In genomic region chr3:169186596-169186995, GRCh38 we compare ENCODE assay signal across 29 cellular contexts.
"Had no signal": no experiment of that assay in that cellular context is flagged by ENCODE, and none has a peak within 500 bp of the region (broad histone marks: within the 10 kb centered on the region; RNA-seq: fewer than 3 reads in every experiment).

No MANE protein-coding gene starts in this region.

- ATAC-seq: activated CD8-positive, alpha-beta T cell treated with anti-CD3 and anti-CD28 coated beads, Interleukin-2, amount 10 ng/mL, durations not matched to agents 7 days and 5 days; activated T-cell treated with anti-CD3 and anti-CD28 coated beads, Interleukin-2, amount 50 U/mL, for 4 hours; PC-3; SK-N-SH treated with all-trans-retinoic acid at 6 μM for 48 hours; WTC11 had no signal

- H3K4me3 ChIP-seq: SJSA1 had no signal

- H3K9me3 Mint-ChIP-seq: activated naive CD4-positive, alpha-beta T cell treated with anti-CD3 and anti-CD28 coated beads for 36 hours; activated T-cell treated with anti-CD3 and anti-CD28 coated beads, Interleukin-2, amount 50 U/mL, for 4 hours; T-helper 1 cell treated with Interleukin-12 subunit alpha and Interleukin-12 subunit beta and Interleukin-4 antibody, amounts not matched to agents 30 μg/mL and 1 μg/mL, for 36 hours; WTC11 had no signal

- H3K36me3 Mint-ChIP-seq: activated naive CD8-positive, alpha-beta T cell; WTC11 had no signal

- H3K9me3 ChIP-seq: SJSA1 had no signal

- DNase-seq: activated CD4-positive, alpha-beta T cell treated with anti-CD3 and anti-CD28 coated beads for 48 hours; activated CD4-positive, alpha-beta T cell treated with anti-CD3 and anti-CD28 coated beads, Interleukin-2, amount 50 U/mL, for 4 hours; activated CD4-positive, CD25-positive, alpha-beta regulatory T cell treated with anti-CD3 and anti-CD28 coated beads, Interleukin-2, amount 50 U/mL, for 72 hours; activated CD8-positive, alpha-beta T cell treated with anti-CD3 and anti-CD28 coated beads, Interleukin-2, amount 10 ng/mL, durations not matched to agents 7 days and 5 days; activated gamma-delta T cell; activated naive CD4-positive, alpha-beta T cell treated with anti-CD3 and anti-CD28 coated beads for 36 hours; activated T-cell treated with anti-CD3 and anti-CD28 coated beads, Interleukin-2, amount 50 U/mL, for 4 hours; brain microvascular endothelial cell; IMR-90; Kasumi-1; KBM-7; NCI-H1048; NCI-H1417; NCI-H1930; NCI-H2171; NCI-H2227 treated with DMSO at 0.1 percent for 48 hours; NCI-H446 treated with DMSO at 0.1 percent for 48 hours; NCI-H524 treated with DMSO at 0.1 percent for 48 hours; NCI-H748 treated with DMSO at 0.1 percent for 48 hours; NK-92 treated with Interleukin-12 subunit alpha and Interleukin-12 subunit beta, amount 100 ng/mL, for 24 hours; PC-3; SHP77; SW 1271 had no signal

- H3K27me3 ChIP-seq: brain microvascular endothelial cell had no signal

- H3K4me3 Mint-ChIP-seq: activated CD8-positive, alpha-beta T cell treated with anti-CD3 and anti-CD28 coated beads, Interleukin-2, amount 10 ng/mL, durations not matched to agents 7 days and 5 days; activated naive CD4-positive, alpha-beta T cell treated with anti-CD3 and anti-CD28 coated beads for 36 hours; activated naive CD8-positive, alpha-beta T cell; activated T-cell treated with anti-CD3 and anti-CD28 coated beads, Interleukin-2, amount 50 U/mL, for 4 hours; T-helper 1 cell treated with Interleukin-12 subunit alpha and Interleukin-12 subunit beta and Interleukin-4 antibody, amounts not matched to agents 30 μg/mL and 1 μg/mL, for 36 hours; WTC11 had no signal

- H3K27ac Mint-ChIP-seq: activated CD8-positive, alpha-beta T cell treated with anti-CD3 and anti-CD28 coated beads, Interleukin-2, amount 10 ng/mL, durations not matched to agents 7 days and 5 days; activated naive CD4-positive, alpha-beta T cell treated with anti-CD3 and anti-CD28 coated beads for 36 hours; activated naive CD8-positive, alpha-beta T cell; T-helper 1 cell treated with Interleukin-12 subunit alpha and Interleukin-12 subunit beta and Interleukin-4 antibody, amounts not matched to agents 30 μg/mL and 1 μg/mL, for 36 hours; WTC11 had no signal

- FAIRE-seq: RCC 7860 had no signal

- H3K4me1 ChIP-seq: SJSA1 had no signal

- H3K27ac ChIP-seq: brain microvascular endothelial cell, SJSA1 had no signal

- H3K4me1 Mint-ChIP-seq: WTC11 had no signal

- H3K36me3 ChIP-seq: brain microvascular endothelial cell, SJSA1 had no signal
